4 cellular contexts compared by ENCODE assay signal in genomic region chr2:90359344-90359743, GRCh38.
DNase-seq lines count a peak whose midpoint lies in the region; ATAC-seq, FAIRE-seq and TF ChIP-seq lines count a peak whose summit lies in the region.
"Not testable (repeated sequence)": the region's sequence is repeated elsewhere in the genome, so short reads cannot be mapped to it uniquely, and the experiment has no call there.

No MANE protein-coding gene starts in this region.

- WGBS in right cardiac atrium: 72% methylated on average over 10 of the region's 15 CpGs

- not testable (repeated sequence) for H3K27me3 ChIP-seq in right cardiac atrium (ENCODE audit: control insufficient read depth, insufficient read depth)

- not testable (repeated sequence) for H3K4me3 ChIP-seq in right cardiac atrium (ENCODE audit: low read length); kidney (ENCODE audit: low read length in 2 of 2)

- H3K36me3 Mint-ChIP-seq in chondrocyte (ENCODE audit: low read depth): not testable (repeated sequence)

- intact Hi-C loops in right cardiac atrium (cut with DNase I); kidney (cut with DNase I): not testable (repeated sequence)

- H3K4me3 Mint-ChIP-seq in chondrocyte (ENCODE audit: unreplicated experiment): not testable (repeated sequence)

- not testable (repeated sequence) for H3K27ac ChIP-seq in right cardiac atrium (ENCODE audit: low read length); kidney (ENCODE audit: low read depth in 2 of 2, low read length in 2 of 2)

- DNase-seq in GM13977 (ENCODE audit: low spot score): peak; percentile 0
- DNase-seq in chondrocyte (ENCODE audit: low spot score): peak; percentile 34
- DNase-seq in right cardiac atrium: peak in 2 of 3 donors; percentile 13 to 31
- DNase-seq in kidney: peak; percentile 15

- TF ChIP-seq CTCF in GM13977 (IDR thresholded peaks at IDR 0.05; ENCODE audit: extremely low read depth, insufficient read depth, missing control alignments); chondrocyte (IDR thresholded peaks at IDR 0.05); kidney (IDR thresholded peaks at IDR 0.05; ENCODE audit: borderline replicate concordance, extremely low read depth, insufficient read depth): not testable (repeated sequence)

- H3K9ac ChIP-seq in kidney (ENCODE audit: low read length in 2 of 2): not testable (repeated sequence)

- H3K36me3 ChIP-seq in kidney (ENCODE audit: control insufficient read depth in 1 of 2, insufficient read depth in 2 of 2, low read length in 2 of 2): not testable (repeated sequence)

- not testable (repeated sequence) for H3K9me3 Mint-ChIP-seq in chondrocyte (ENCODE audit: low read depth)

- H3K27ac Mint-ChIP-seq in chondrocyte (ENCODE audit: unreplicated experiment): not testable (repeated sequence)

- not testable (repeated sequence) for H3K4me1 Mint-ChIP-seq in chondrocyte (ENCODE audit: low read depth)

- H3K4me1 ChIP-seq in right cardiac atrium (ENCODE audit: control insufficient read depth, insufficient read depth, low read length); kidney (ENCODE audit: control insufficient read depth in 1 of 2, insufficient read depth in 1 of 2, low read depth in 1 of 2, low read length in 2 of 2): not testable (repeated sequence)

- not testable (repeated sequence) for ATAC-seq in right cardiac atrium

- in situ Hi-C loops in GM13977 (cut with MboI; ENCODE audit: low pct_unique_long_range_greater_than_20kb, low sequenced_read_pairs, unreplicated experiment): not testable (repeated sequence)

- not testable (repeated sequence) for FAIRE-seq in kidney (lab: Jason Lieb, UNC)

- not testable (repeated sequence) for H3K27me3 Mint-ChIP-seq in chondrocyte (ENCODE audit: low read depth)

- not testable (repeated sequence) for H3K9me3 ChIP-seq in right cardiac atrium (ENCODE audit: control insufficient read depth, low read length); kidney (ENCODE audit: control insufficient read depth in 1 of 2, low read length in 2 of 2)
